7 cellular contexts compared by ENCODE assay signal in the genomic region with DNA sequence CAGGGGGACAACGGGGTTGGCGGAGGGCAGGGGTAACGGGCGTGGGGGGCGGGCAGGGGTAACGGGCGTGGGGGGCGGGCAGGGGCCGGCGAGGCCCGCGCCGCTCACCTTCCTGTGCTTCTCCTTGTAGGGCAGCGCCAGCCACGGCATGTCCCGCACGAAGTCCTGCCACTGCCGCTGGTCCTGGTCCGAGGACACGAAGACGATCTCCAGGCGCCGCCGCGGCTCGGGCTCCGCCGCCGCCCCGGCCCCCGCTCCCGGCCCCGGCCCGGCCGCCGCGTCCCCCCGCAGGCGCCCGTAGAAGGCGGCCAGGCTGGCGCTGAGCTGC. TPM values are rescaled to one million over a fixed set of nuclear protein-coding genes. Genes with fewer than 3 reads are reported as not detected.
DNase-seq lines count a peak whose midpoint lies in the region; ATAC-seq and TF ChIP-seq lines count a peak whose summit lies in the region.

No MANE protein-coding gene starts in this region.

- H3K4me3 ChIP-seq in iPS-18c (ENCODE audit: insufficient read depth, low read depth, low read length) (peak overlapping the region; percentile 71; the same call in 1 of the 2 replicates), thymus (ENCODE audit: low read length) (peak overlapping the region; percentile 73)

- H3K36me3 ChIP-seq in thymus (ENCODE audit: control insufficient read depth, insufficient read depth) = no peaks in the 10 kb centered on the region

- WGBS in thymus = 2% methylated on average over 42 of the region's 42 CpGs

- peaks cover 19% of the 10 kb centered on the region for H3K4me1 Mint-ChIP-seq in activated B cell treated with CpG ODN at 0.5 μM for 24 hours

- no peak for DNase-seq in activated B cell treated with CpG ODN at 0.5 μM for 24 hours
- no peak for DNase-seq in AG20443 (ENCODE audit: low spot score)
- DNase-seq in G401 (ENCODE audit: low spot score) = no peak
- no peak for DNase-seq in NCI-H2081 treated with DMSO at 0.1 percent for 48 hours (lab: John Stamatoyannopoulos, UW)

- H3K36me3 Mint-ChIP-seq in activated B cell treated with CpG ODN at 0.5 μM for 24 hours (ENCODE audit: low read depth) = no peaks in the 10 kb centered on the region

- peak overlapping the region; percentile 31 for H3K27ac ChIP-seq in thymus (ENCODE audit: low read depth)

- in situ Hi-C loops in G401 (cut with HindIII; ENCODE audit: low sequenced_read_pairs) = loop anchor here (25.0 kb wide), 1 partner anchor 217 kb away; a partner anchor contains a TSS

- POLR2A ChIA-PET in activated B cell treated with CpG ODN at 0.5 μM for 24 hours (lab: Charles Lee) = interaction anchor here (1.2 to 3.5 kb wide), 2 partner anchors 18 to 488 kb away, joined by 4 to 36 read pairs; a partner anchor contains a TSS

- CTCF ChIA-PET in activated B cell treated with CpG ODN at 0.5 μM for 24 hours (lab: Charles Lee) = interaction anchor here (0.9 to 2.8 kb wide), 2 partner anchors 17 to 279 kb away, joined by 3 to 29 read pairs; a partner anchor contains a TSS

- TF ChIP-seq CTCF in activated B cell treated with CpG ODN at 0.5 μM for 24 hours (IDR thresholded peaks at IDR 0.05) = no peak

- H3K9me3 ChIP-seq in iPS-18c (ENCODE audit: control insufficient read depth, insufficient read depth, low read length) = no peaks in the 10 kb centered on the region
- no peaks in the 10 kb centered on the region for H3K9me3 ChIP-seq in thymus (ENCODE audit: control insufficient read depth)

- H3K27me3 ChIP-seq in thymus (ENCODE audit: control insufficient read depth, insufficient read depth) = peaks cover 26% of the 10 kb centered on the region

- H3K4me3 Mint-ChIP-seq in activated B cell treated with CpG ODN at 0.5 μM for 24 hours = peak overlapping the region; percentile 35

- no peaks in the 10 kb centered on the region for H3K9me3 Mint-ChIP-seq in activated B cell treated with CpG ODN at 0.5 μM for 24 hours

- intact Hi-C loops in activated B cell treated with CpG ODN at 0.5 μM for 24 hours (cut with micrococcal nuclease) = loop anchor here (1.0 kb wide), 2 partner anchors 197 to 227 kb away; a partner anchor contains a TSS

- H3K27me3 Mint-ChIP-seq in activated B cell treated with CpG ODN at 0.5 μM for 24 hours = peaks cover 25% of the 10 kb centered on the region

- peaks cover 13% of the 10 kb centered on the region for H3K4me1 ChIP-seq in thymus (ENCODE audit: control insufficient read depth, insufficient read depth, low read length)

- no peak overlapping the region for H3K27ac Mint-ChIP-seq in activated B cell treated with CpG ODN at 0.5 μM for 24 hours

- ATAC-seq in HG02938 (IDR thresholded peaks at IDR 0.05; ENCODE audit: unreplicated experiment) (peak; percentile 38), activated B cell treated with CpG ODN at 0.5 μM for 24 hours (ENCODE audit: low read depth) (no peak)

RNA-seq across cellular contexts. Expression of a gene that starts 0.4 kb away (rescaled TPM):
- 0.15 and 0.22 TPM in 2 replicates for total RNA-seq in activated B cell treated with CpG ODN at 0.5 μM for 24 hours
- polyA plus RNA-seq in thymus = 25.7 TPM
- 133 and 147 TPM in 2 replicates for total RNA-seq in G401 (2014; rRNA removed; shearing (Covaris generic))

RNA-seq across cellular contexts. Expression of a gene that starts 17.8 kb away (rescaled TPM):
- 10.7 and 11.1 TPM in 2 replicates for total RNA-seq in activated B cell treated with CpG ODN at 0.5 μM for 24 hours
- 7.1 TPM for polyA plus RNA-seq in thymus
- total RNA-seq in G401 (2014; rRNA removed; shearing (Covaris generic)) = 25.9 and 27.4 TPM in 2 replicates

Comparison
In these comparisons a context has a peak if more than half of its experiments do, and no peak if none do; other contexts are left out.
1. RNA of a gene that starts 0.4 kb away (total RNA-seq): 133 to 147 TPM in G401; 0.15 to 0.22 TPM in activated B cell treated with CpG ODN at 0.5 μM for 24 hours; every median in the first group is over 100 times any median in the second.